ENCODE assay signal across 8 cellular contexts in the genomic region with DNA sequence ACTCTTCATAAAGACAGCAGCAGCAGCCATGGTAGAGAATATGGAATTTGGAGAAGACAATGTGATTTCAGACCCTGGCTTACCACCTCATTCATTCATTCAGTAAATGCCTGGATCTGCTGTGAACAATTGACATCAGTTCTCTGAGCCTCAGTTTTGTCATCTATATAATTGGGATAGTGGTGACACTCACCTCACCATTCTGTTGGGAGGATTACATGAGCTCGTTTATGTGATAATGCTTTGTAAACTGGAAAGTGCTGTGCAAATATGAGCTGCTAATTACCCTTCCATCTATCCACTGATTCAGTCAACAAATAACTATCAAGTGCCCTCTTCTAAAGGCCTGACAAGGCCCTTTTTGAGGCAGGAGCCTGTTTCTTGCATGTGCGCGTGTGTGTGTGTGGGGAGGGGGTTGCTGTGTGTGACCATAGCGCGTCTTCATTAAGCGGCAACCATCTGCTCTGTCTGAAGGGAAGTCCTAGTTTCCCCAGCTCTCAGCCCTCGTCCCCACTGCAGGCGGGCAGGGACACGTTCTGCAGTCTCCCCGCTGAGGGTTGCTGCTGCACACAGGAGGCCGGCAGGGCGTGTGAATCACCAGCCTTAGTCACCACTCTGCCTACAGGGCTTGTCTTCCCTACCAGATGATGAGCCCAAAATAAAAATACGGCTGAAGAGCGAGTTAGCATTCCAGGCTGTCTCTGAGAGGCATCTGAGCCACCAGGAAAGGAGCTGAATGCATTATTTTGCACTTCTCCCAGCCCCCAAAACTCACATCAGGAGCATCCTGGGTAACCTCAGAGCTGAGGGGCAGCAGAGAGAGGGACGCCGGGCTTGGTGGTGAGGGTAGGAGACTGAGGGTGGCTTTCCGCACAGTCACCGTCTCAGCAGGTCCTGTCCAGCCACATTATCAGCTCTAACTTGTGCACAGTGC. TPM values are rescaled to one million over a fixed set of nuclear protein-coding genes. Genes with fewer than 3 reads are reported as not detected.
DNase-seq lines count a peak whose midpoint lies in the region; ATAC-seq, FAIRE-seq and TF ChIP-seq lines count a peak whose summit lies in the region.

No MANE protein-coding gene starts in this region.

- no peaks in the 10 kb centered on the region for H3K27me3 ChIP-seq in ACC112 (ENCODE audit: insufficient read depth, low read length)
- H3K27me3 ChIP-seq in endothelial cell of umbilical vein (ENCODE audit: control insufficient read depth in 2 of 2, insufficient read depth in 2 of 2, low read length in 2 of 2) = peaks cover 0 to 7% of the 10 kb centered on the region in 2 experiments

- no peak for TF ChIP-seq CTCF in endothelial cell of umbilical vein (IDR thresholded peaks at IDR 0.05; ENCODE audit: extremely low read depth in 1 of 2, insufficient read depth in 1 of 2, low read depth in 1 of 2, low read length in 2 of 2)

- DNase-seq in HPDE6-E6E7 (ENCODE audit: extremely low spot score) (peak; percentile 98), endothelial cell of umbilical vein (ENCODE audit: low read depth, low spot score) (no peak), nucleus accumbens (lab: John Stamatoyannopoulos, UW) (peak in 38 of 56 donors; percentile 12 to 82 (median 41)), NK-92 (lab: John Stamatoyannopoulos, UW; ENCODE audit: unreplicated experiment) (no peak), KG1 (lab: John Stamatoyannopoulos, UW) (no peak)

- no peaks in the 10 kb centered on the region for H3K36me3 ChIP-seq in ACC112 (ENCODE audit: insufficient read depth, low read length)
- no peaks in the 10 kb centered on the region for H3K36me3 ChIP-seq in endothelial cell of umbilical vein (ENCODE audit: control insufficient read depth in 2 of 2, extremely low read depth in 1 of 2, insufficient read depth in 2 of 2, low read length in 2 of 2)

- H3K79me2 ChIP-seq in ACC112 (ENCODE audit: control insufficient read depth, insufficient read depth, low read length, unreplicated experiment) = no peaks in the 10 kb centered on the region
- no peaks in the 10 kb centered on the region for H3K79me2 ChIP-seq in endothelial cell of umbilical vein (ENCODE audit: control insufficient read depth, insufficient read depth, low read length)

- H3K27ac ChIP-seq in ACC112 (ENCODE audit: low read depth, low read length) = peak overlapping the region; percentile 76
- H3K27ac ChIP-seq in endothelial cell of umbilical vein (ENCODE audit: insufficient read depth, low read depth, low read length) = no peak overlapping the region

- FAIRE-seq in endothelial cell of umbilical vein (lab: Jason Lieb, UNC) = no peak

- peak overlapping the region; percentile 42 for H3K4me3 ChIP-seq in ACC112 (ENCODE audit: low read depth, low read length)
- H3K4me3 ChIP-seq in endothelial cell of umbilical vein (replicated peaks in 1 of 3; ENCODE audit: insufficient read depth in 1 of 3, low read depth in 1 of 3, low read length in 3 of 3) = no peak overlapping the region

- CTCF ChIA-PET in endothelial cell of umbilical vein (lab: Charles Lee) = interaction anchor here (0.6 to 1.6 kb wide), 4 partner anchors 25 to 68 kb away, joined by 3 to 5 read pairs (median 4); a partner anchor contains a TSS

- dilution Hi-C loops in endothelial cell of umbilical vein (cut with MboI; ENCODE audit: extremely low pct_ligation_motif_present, low sequenced_read_pairs) = no loop called here

- H3K4me1 ChIP-seq in ACC112 (ENCODE audit: control insufficient read depth, insufficient read depth, low read length, unreplicated experiment) (peaks cover 27% of the 10 kb centered on the region), endothelial cell of umbilical vein (ENCODE audit: control insufficient read depth, extremely low read depth, insufficient read depth, low read length) (no peaks in the 10 kb centered on the region)

- POLR2A ChIA-PET in endothelial cell of umbilical vein (lab: Charles Lee) = no interaction called here

- H3K9me3 ChIP-seq in endothelial cell of umbilical vein (replicated peaks; ENCODE audit: control insufficient read depth, insufficient read depth, low read length) = no peaks in the 10 kb centered on the region

- no TSS peak for BruUV-seq in endothelial cell of umbilical vein (replicated peaks; lab: Mats Ljungman, UMichigan)

- H3K9me1 ChIP-seq in endothelial cell of umbilical vein (replicated peaks; ENCODE audit: control insufficient read depth, extremely low read depth, insufficient read depth, low read length) = no peaks in the 10 kb centered on the region

- H4K20me1 ChIP-seq in endothelial cell of umbilical vein (replicated peaks; ENCODE audit: control insufficient read depth, extremely low read depth, insufficient read depth, low read length) = no peaks in the 10 kb centered on the region

- intact Hi-C loops in endothelial cell of umbilical vein (cut with micrococcal nuclease) = no loop called here

- no peak overlapping the region for H3K9ac ChIP-seq in endothelial cell of umbilical vein (replicated peaks; ENCODE audit: extremely low read depth, insufficient read depth, low read length)

- no peak for ATAC-seq in HG03135 (IDR thresholded peaks at IDR 0.05; ENCODE audit: unreplicated experiment)

- H2AFZ ChIP-seq in ACC112 (ENCODE audit: low read length, unreplicated experiment) (peak overlapping the region; percentile 64), endothelial cell of umbilical vein (ENCODE audit: low read depth, low read length) (peak overlapping the region; percentile 42)

- TF ChIP-seq POLR2A in endothelial cell of umbilical vein (IDR thresholded peaks at IDR 0.05; ENCODE audit: low read depth, low read length) = no peak

- no peak overlapping the region for H3K4me2 ChIP-seq in endothelial cell of umbilical vein (ENCODE audit: insufficient read depth, low read length)

TF ChIP-seq in PFSK-1, 5 proteins besides CTCF, POLR2A, EP300 and RAD21:
- TF ChIP-seq FOXP2 (optimal IDR thresholded peaks at IDR 0.05; ENCODE audit: borderline replicate concordance, extremely low read depth, extremely low read length, insufficient read depth) (peak; percentile 61), POLR2AphosphoS5 (IDR thresholded peaks at IDR 0.05; ENCODE audit: low read depth, low read length) (no peak), SIN3A (IDR thresholded peaks at IDR 0.05; ENCODE audit: borderline replicate concordance, insufficient read depth, low read length) (no peak)

TF ChIP-seq in endothelial cell of umbilical vein, 7 proteins besides CTCF, POLR2A, EP300 and RAD21:
- TF ChIP-seq FOS (IDR thresholded peaks at IDR 0.05; ENCODE audit: borderline replicate concordance, insufficient read depth, low read length) = peak; percentile 73
- TF ChIP-seq EZH2 (IDR thresholded peaks at IDR 0.05; ENCODE audit: borderline replicate concordance, low read depth, low read length, severe bottlenecking) = no peak

RNA-seq across cellular contexts. Expression of a gene that starts 19.9 kb away (rescaled TPM):
- polyA plus RNA-seq in PFSK-1 (2012; ENCODE audit: insufficient read length, low read depth) = 36.5 TPM
- 3.6 and 4.1 TPM in 2 replicates for total RNA-seq in endothelial cell of umbilical vein
- polyA plus RNA-seq in endothelial cell of umbilical vein = 3.8 and 5.3 TPM in 2 replicates
- 3.0 and 4.6 TPM in 2 replicates for polyA plus RNA-seq in endothelial cell of umbilical vein (2011; cell fraction: cytosol; rRNA removed)
- 1.7 and 1.9 TPM in 2 replicates for polyA plus RNA-seq in endothelial cell of umbilical vein (2011; cell fraction: nucleus; rRNA removed)
- 3.9 and 5.4 TPM in 2 replicates for polyA plus RNA-seq in endothelial cell of umbilical vein (2012)
- 2.0 and 2.2 TPM in 2 replicates for polyA minus RNA-seq in endothelial cell of umbilical vein
- polyA minus RNA-seq in endothelial cell of umbilical vein (2011; cell fraction: cytosol; rRNA and poly(A)+ RNA removed) = 11.2 TPM
- 1.1 and 1.3 TPM in 2 replicates for polyA minus RNA-seq in endothelial cell of umbilical vein (2011; cell fraction: nucleus; rRNA and poly(A)+ RNA removed)

Comparison
In these comparisons a context has a peak if more than half of its experiments do, and no peak if none do; other contexts are left out.
1. DNase-seq: peak in HPDE6-E6E7 (single experiment) and nucleus accumbens (38 of 56); none in endothelial cell of umbilical vein (single experiment), NK-92 (single experiment) and KG1 (single experiment).